In genomic region chr4:37667197-37668100, GRCh38 we compare ENCODE assay signal across 9 cellular contexts. TPM values are rescaled to one million over a fixed set of nuclear protein-coding genes. Genes with fewer than 3 reads are reported as not detected.
DNase-seq lines count a peak whose midpoint lies in the region; ATAC-seq and TF ChIP-seq lines count a peak whose summit lies in the region.
"Had no signal": no experiment of that assay in that cellular context is flagged by ENCODE, and none has a peak within 500 bp of the region (broad histone marks: within the 10 kb centered on the region; RNA-seq: fewer than 3 reads in every experiment).

No MANE protein-coding gene starts in this region.

- H4K20me1 ChIP-seq in OCI-LY7 (ENCODE audit: insufficient read depth, low read length) = peaks cover 14% of the 10 kb centered on the region

- H3K9me3 ChIP-seq in Panc1 (ENCODE audit: control insufficient read depth, insufficient read depth, low read depth, low read length) (no peaks in the 10 kb centered on the region), psoas muscle (no peaks in the 10 kb centered on the region), OCI-LY7 (ENCODE audit: low read length) (no peaks in the 10 kb centered on the region)

- H3K27ac ChIP-seq in Panc1 (ENCODE audit: low read length) = peak overlapping the region; percentile 75
- H3K27ac ChIP-seq in psoas muscle = peak overlapping the region; percentile 78
- no peak overlapping the region for H3K27ac ChIP-seq in OCI-LY7 (ENCODE audit: low read depth, low read length, poor library complexity, severe bottlenecking)

- H3K36me3 ChIP-seq in Panc1 (ENCODE audit: control insufficient read depth, insufficient read depth, low read length) = no peaks in the 10 kb centered on the region
- no peaks in the 10 kb centered on the region for H3K36me3 ChIP-seq in psoas muscle (ENCODE audit: insufficient read depth in 1 of 2, low read depth in 1 of 2)
- H3K36me3 ChIP-seq in OCI-LY7 (ENCODE audit: insufficient read depth, low read length) = peaks cover 13% of the 10 kb centered on the region

- no peak for TF ChIP-seq CTCF in Panc1 (IDR thresholded peaks at IDR 0.05)
- TF ChIP-seq CTCF in endothelial cell (IDR thresholded peaks at IDR 0.05; ENCODE audit: unreplicated experiment) = no peak
- no peak for TF ChIP-seq CTCF in psoas muscle (IDR thresholded peaks at IDR 0.05)
- no peak for TF ChIP-seq CTCF in OCI-LY7 (conservative IDR thresholded peaks at IDR 0.05; ENCODE audit: low read length)

- H3K27me3 ChIP-seq in Panc1 (ENCODE audit: control insufficient read depth, insufficient read depth, low read length) (no peaks in the 10 kb centered on the region), psoas muscle (ENCODE audit: insufficient read depth in 3 of 3, low read length in 2 of 3) (no peaks in the 10 kb centered on the region)

- POLR2A ChIA-PET in Panc1 (lab: Charles Lee) = no interaction called here
- POLR2A ChIA-PET in OCI-LY7 (lab: Charles Lee) = interaction anchor here (0.6 to 1.8 kb wide), 5 partner anchors 9 to 385 kb away, joined by 3 to 7 read pairs (median 4); no protein-coding TSS in a partner anchor

- CTCF ChIA-PET in Panc1 (lab: Charles Lee) (no interaction called here), OCI-LY7 (lab: Charles Lee; ENCODE audit: unreplicated experiment) (interaction anchor here (0.6 kb wide), 1 partner anchor 345 kb away, joined by 3 read pairs; no protein-coding TSS in a partner anchor)

- H3K27ac Mint-ChIP-seq in endothelial cell (ENCODE audit: unreplicated experiment) = peak overlapping the region; percentile 72
- H3K27ac Mint-ChIP-seq: CD8-positive, alpha-beta T cell had no signal

- BruUV-seq in Panc1 (replicated peaks; lab: Mats Ljungman, UMichigan) = no TSS peak
- BruUV-seq in OCI-LY7 (replicated peaks; lab: Mats Ljungman, UMichigan) = no TSS peak

- peak overlapping the region; percentile 17 for H3K4me3 Mint-ChIP-seq in endothelial cell (ENCODE audit: unreplicated experiment)
- H3K4me3 Mint-ChIP-seq: CD8-positive, alpha-beta T cell had no signal

- H3K36me3 Mint-ChIP-seq in endothelial cell (ENCODE audit: low read depth, unreplicated experiment) = peaks cover 4% of the 10 kb centered on the region

- DNase-seq in ELR (ENCODE audit: low read depth) (peak; percentile 15), Panc1 (ENCODE audit: low read depth, low spot score) (no peak), endothelial cell (ENCODE audit: low spot score) (no peak), psoas muscle (no peak), OCI-LY7 (ENCODE audit: low spot score) (no peak), KBM-7 (no peak)

- ATAC-seq in Panc1 (no peak), psoas muscle (no peak), GM18907 (IDR thresholded peaks at IDR 0.05; ENCODE audit: unreplicated experiment) (no peak), GM21423 (IDR thresholded peaks at IDR 0.05; ENCODE audit: unreplicated experiment) (no peak)
- ATAC-seq: CD8-positive, alpha-beta T cell had no signal

- no peak overlapping the region for H3K4me3 ChIP-seq in Panc1 (ENCODE audit: low read depth in 2 of 2, low read length in 2 of 2)
- H3K4me3 ChIP-seq in psoas muscle = no peak overlapping the region
- H3K4me3 ChIP-seq in OCI-LY7 (ENCODE audit: low read depth, low read length, poor library complexity, severe bottlenecking) = no peak overlapping the region

- peaks cover 49% of the 10 kb centered on the region; the same call in 1 of the 2 replicates for H3K79me2 ChIP-seq in OCI-LY7 (ENCODE audit: insufficient read depth, low read depth, low read length)

- peaks cover 42% of the 10 kb centered on the region for H3K4me1 Mint-ChIP-seq in endothelial cell (ENCODE audit: unreplicated experiment)

- H3K27me3 Mint-ChIP-seq in endothelial cell (ENCODE audit: unreplicated experiment) = peaks cover 7% of the 10 kb centered on the region

- H3K4me2 ChIP-seq in OCI-LY7 (ENCODE audit: low read length) = no peak overlapping the region

- H3K9me3 Mint-ChIP-seq in endothelial cell (ENCODE audit: unreplicated experiment) = no peaks in the 10 kb centered on the region
- H3K9me3 Mint-ChIP-seq: CD8-positive, alpha-beta T cell had no signal

- intact Hi-C loops in Panc1 (cut with micrococcal nuclease; ENCODE audit: unreplicated experiment) (no loop called here), psoas muscle (cut with DNase I) (loop anchor here (2.0 to 5.0 kb wide), 2 partner anchors 19 to 40 kb away; no protein-coding TSS in a partner anchor), OCI-LY7 (cut with micrococcal nuclease; ENCODE audit: unreplicated experiment) (no loop called here)

- in situ Hi-C loops in Panc1 (cut with HindIII; ENCODE audit: low pct_unique_long_range_greater_than_20kb, low sequenced_read_pairs) (no loop called here), KBM-7 (cut with MboI; ENCODE audit: low pct_unique_long_range_greater_than_20kb, low sequenced_read_pairs) (no loop called here)

- no peaks in the 10 kb centered on the region for H3K9me2 ChIP-seq in OCI-LY7 (ENCODE audit: insufficient read depth, low read length)

- no peak overlapping the region for H2AFZ ChIP-seq in OCI-LY7 (ENCODE audit: low read length)

- H3K4me1 ChIP-seq in Panc1 (ENCODE audit: control insufficient read depth, insufficient read depth, low read length) (peaks cover 50% of the 10 kb centered on the region), psoas muscle (peaks cover 51% of the 10 kb centered on the region), OCI-LY7 (ENCODE audit: insufficient read depth, low read length, poor library complexity, severe bottlenecking) (peaks cover 13% of the 10 kb centered on the region)

- WGBS in psoas muscle, 3 donors = 82 to 86% (median 85%) methylated on average over 2 of the region's 2 CpGs

RNA-seq across cellular contexts. Expression of gene RELL1, which starts 18.7 kb away (rescaled TPM):
- total RNA-seq in Panc1 (2021; ENCODE audit: unreplicated experiment) (29.1 TPM), endothelial cell (ENCODE audit: unreplicated experiment) (36.6 TPM), psoas muscle (10 to 100 TPM; 21.0 to 35.7 (median 25.1) TPM), OCI-LY7 (2022) (51.6 and 53.5 TPM in 2 replicates)
- polyA plus RNA-seq in Panc1 (2012; ENCODE audit: insufficient read length) = 7.2 TPM
- polyA plus RNA-seq in psoas muscle = 1 to 10 TPM; 2.3 to 3.4 (median 2.9) TPM
- 60.7 and 62.3 TPM in 2 replicates for total RNA-seq in OCI-LY7 (2014; rRNA removed; shearing (Covaris generic))

Comparison
In these comparisons a context has a peak if more than half of its experiments do, and no peak if none do; other contexts are left out.
1. intact Hi-C loops: an anchor here in psoas muscle (2.0 to 5.0 kb wide); none called in Panc1 and OCI-LY7.